ENCODE assay signal across 18 cellular contexts in genomic region chr11:64654439-64654838, GRCh38.
DNase-seq lines count a peak whose midpoint lies in the region; FAIRE-seq and TF ChIP-seq lines count a peak whose summit lies in the region.
"Had no signal": no experiment of that assay in that cellular context is flagged by ENCODE, and none has a peak within 500 bp of the region (broad histone marks: within the 10 kb centered on the region; RNA-seq: fewer than 3 reads in every experiment).

No MANE protein-coding gene starts in this region.

- H3K9ac ChIP-seq in kidney (ENCODE audit: low read length in 2 of 2), result no peak overlapping the region

- peak overlapping the region; percentile 32; the same call in 1 of the 2 replicates for H3K4me2 ChIP-seq in DOHH2 (ENCODE audit: low read length)
- H3K4me2 ChIP-seq: A549 had no signal

- H4K20me1 ChIP-seq in DOHH2 (ENCODE audit: control insufficient read depth, insufficient read depth, low read depth, low read length), result no peaks in the 10 kb centered on the region

- peaks cover 21% of the 10 kb centered on the region for H3K4me1 ChIP-seq in DOHH2 (ENCODE audit: control insufficient read depth, low read length)
- no peaks in the 10 kb centered on the region for H3K4me1 ChIP-seq in kidney (ENCODE audit: control insufficient read depth in 1 of 2, insufficient read depth in 1 of 2, low read depth in 1 of 2, low read length in 2 of 2)
- H3K4me1 ChIP-seq in SJCRH30, result no peaks in the 10 kb centered on the region

- no peak for FAIRE-seq in kidney (lab: Jason Lieb, UNC)
- FAIRE-seq: A549, D721Med, GM19239, HepG2, HTR-8/SVneo had no signal

- no peaks in the 10 kb centered on the region for H3K27me3 ChIP-seq in DOHH2 (ENCODE audit: control insufficient read depth, low read length)
- no peaks in the 10 kb centered on the region for H3K27me3 ChIP-seq in SJCRH30

- H3F3A ChIP-seq in DOHH2 (ENCODE audit: control insufficient read depth, insufficient read depth), result no peaks in the 10 kb centered on the region

- H3K79me2 ChIP-seq in DOHH2 (ENCODE audit: control insufficient read depth, low read length), result no peaks in the 10 kb centered on the region

- intact Hi-C loops in kidney (cut with DNase I), result no loop called here

- TF ChIP-seq CTCF in DOHH2 (IDR thresholded peaks at IDR 0.05; ENCODE audit: low read depth, low read length, poor library complexity, severe bottlenecking), result no peak
- no peak for TF ChIP-seq CTCF in kidney (IDR thresholded peaks at IDR 0.05; ENCODE audit: borderline replicate concordance, extremely low read depth, insufficient read depth)

- DNase-seq in kidney (peak; percentile 32), iPS-NIHi11 (ENCODE audit: low spot score) (no peak), SJCRH30 (no peak)
- DNase-seq in activated effector memory CD4-positive, alpha-beta T cell treated with Interleukin-2 at 50 U/mL for 16 hours, result no peak
- no peak for DNase-seq in stimulated activated naive CD4-positive, alpha-beta T cell (lab: John Stamatoyannopoulos, UW)
- DNase-seq: CD4-positive, alpha-beta memory T cell; DMS153; DMS79 treated with DMSO at 0.1 percent for 48 hours; HCEC 1CT; HFFc6 had no signal

- H3K4me3 ChIP-seq in DOHH2 (ENCODE audit: low read length) (no peak overlapping the region), kidney (ENCODE audit: low read length in 2 of 2) (no peak overlapping the region), SJCRH30 (no peak overlapping the region)
- H3K4me3 ChIP-seq: A549 had no signal

- no peaks in the 10 kb centered on the region for H3K9me3 ChIP-seq in DOHH2 (ENCODE audit: control insufficient read depth, insufficient read depth, low read length)
- H3K9me3 ChIP-seq in kidney (ENCODE audit: control insufficient read depth in 1 of 2, low read length in 2 of 2), result no peaks in the 10 kb centered on the region
- H3K9me3 ChIP-seq in SJCRH30 (replicated peaks), result no peaks in the 10 kb centered on the region
- H3K9me3 ChIP-seq: A549 had no signal

- H3K27ac ChIP-seq in DOHH2 (ENCODE audit: low read depth, low read length), result no peak overlapping the region
- H3K27ac ChIP-seq in angular gyrus (ENCODE audit: low read depth, low read length), result peak overlapping the region; percentile 26
- H3K27ac ChIP-seq in kidney (ENCODE audit: low read depth in 2 of 2, low read length in 2 of 2), result no peak overlapping the region
- H3K27ac ChIP-seq in temporal lobe (ENCODE audit: low read depth, low read length), result peak overlapping the region; percentile 51
- H3K27ac ChIP-seq in SJCRH30, result no peak overlapping the region
- H3K27ac ChIP-seq: A549 had no signal

- no peaks in the 10 kb centered on the region for H3K9me2 ChIP-seq in DOHH2 (replicated peaks; ENCODE audit: control insufficient read depth, low read length)

- H3K36me3 ChIP-seq in DOHH2 (ENCODE audit: control insufficient read depth, low read length), result no peaks in the 10 kb centered on the region
- H3K36me3 ChIP-seq in kidney (ENCODE audit: control insufficient read depth in 1 of 2, insufficient read depth in 2 of 2, low read length in 2 of 2), result no peaks in the 10 kb centered on the region
- H3K36me3 ChIP-seq in SJCRH30, result no peaks in the 10 kb centered on the region

Comparison
In these comparisons a context has a peak if more than half of its experiments do, and no peak if none do; other contexts are left out.
1. H3K27ac ChIP-seq: peak in angular gyrus (single experiment) and temporal lobe (single experiment); none in DOHH2 (single experiment), kidney (0 of 2) and SJCRH30 (single experiment).